Comparison of ENCODE assay signal across 38 cellular contexts in the genomic region with DNA sequence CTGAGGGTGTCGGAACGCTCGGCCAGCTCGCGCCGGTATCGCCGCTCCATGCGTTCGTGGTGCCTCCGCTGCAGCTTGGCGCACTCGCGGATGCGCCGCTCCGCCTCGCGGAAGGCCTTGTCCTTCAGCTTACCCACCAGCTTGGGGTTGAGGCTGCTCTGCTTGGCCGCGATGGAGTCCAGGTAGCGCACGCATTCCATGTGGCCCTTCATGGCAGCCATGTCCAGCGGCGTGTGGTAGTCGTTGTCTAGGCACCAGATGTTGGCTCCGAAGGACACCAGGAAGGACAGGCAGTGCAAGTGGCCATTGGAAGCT. TPM values are rescaled to one million over a fixed set of nuclear protein-coding genes. Genes with fewer than 3 reads are reported as not detected.
"Had no signal": no experiment of that assay in that cellular context is flagged by ENCODE, and none has a peak within 500 bp of the region (broad histone marks: within the 10 kb centered on the region; RNA-seq: fewer than 3 reads in every experiment).

No MANE protein-coding gene starts in this region.

- ATAC-seq: activated CD4-positive, CD25-positive, alpha-beta regulatory T cell treated with anti-CD3 and anti-CD28 coated beads, Interleukin-2, amount 50 U/mL, for 24 hours; gastroesophageal sphincter; naive thymus-derived CD4-positive, alpha-beta T cell; T-helper 17 cell had no signal

- H3K9me3 Mint-ChIP-seq: activated naive CD4-positive, alpha-beta T cell treated with anti-CD3 and anti-CD28 coated beads for 36 hours; activated naive CD8-positive, alpha-beta T cell treated with anti-CD3 and anti-CD28 coated beads for 36 hours; activated T-helper 1 cell treated with anti-CD3 and anti-CD28 coated beads, Interleukin-12 subunit alpha, Interleukin-12 subunit beta, Interleukin-2, Interleukin-4 antibody, amounts not matched to agents 30 ng/mL and 10 ng/mL and 1 ng/mL, durations not matched to agents 14 hours and 24 hours and 36 hours; immature natural killer cell; naive thymus-derived CD4-positive, alpha-beta T cell had no signal

- H3K36me3 Mint-ChIP-seq: activated naive CD8-positive, alpha-beta T cell treated with anti-CD3 and anti-CD28 coated beads for 36 hours; immature natural killer cell; naive thymus-derived CD4-positive, alpha-beta T cell had no signal

- H3K27ac ChIP-seq: adrenal gland, body of pancreas, colonic mucosa, gastroesophageal sphincter, spleen, suprapubic skin, tibial nerve, WERI-Rb-1 had no signal

- H3K9me3 ChIP-seq: adrenal gland, body of pancreas, colonic mucosa, gastroesophageal sphincter, spleen, suprapubic skin, tibial nerve had no signal

- DNase-seq: activated CD4-positive, alpha-beta T cell treated with anti-CD3 and anti-CD28 coated beads for 48 hours; activated CD4-positive, alpha-beta T cell treated with anti-CD3 and anti-CD28 coated beads, Interleukin-2, amount 50 U/mL, for 48 hours; activated CD8-positive, alpha-beta memory T cell treated with anti-CD3 and anti-CD28 coated beads, Interleukin-2, amount 50 U/mL, for 4 hours; activated effector memory CD4-positive, alpha-beta T cell treated with anti-CD3 and anti-CD28 coated beads, Interleukin-2, amount 50 U/mL, for 16 hours; activated naive CD4-positive, alpha-beta T cell treated with anti-CD3 and anti-CD28 coated beads for 36 hours; activated naive CD8-positive, alpha-beta T cell treated with anti-CD3 and anti-CD28 coated beads for 36 hours; activated T-cell treated with anti-CD3 and anti-CD28 coated beads, Interleukin-2, amount 50 U/mL, for 1 hour; adrenal gland; aorta; body of pancreas; colonic mucosa; effector CD8-positive, alpha-beta T cell; head of caudate nucleus; hypothalamus; immature natural killer cell; kidney; midbrain; naive thymus-derived CD4-positive, alpha-beta T cell; occipital lobe; posterior cingulate gyrus; right cardiac atrium; spleen; stimulated activated naive CD4-positive, alpha-beta T cell; T-helper 17 cell; T1000; WERI-Rb-1 had no signal

- H3K4me3 ChIP-seq: adrenal gland, body of pancreas, colonic mucosa, gastroesophageal sphincter, spleen, suprapubic skin, tibial nerve had no signal

- H3K4me3 Mint-ChIP-seq: activated naive CD4-positive, alpha-beta T cell treated with anti-CD3 and anti-CD28 coated beads for 36 hours; activated naive CD8-positive, alpha-beta T cell treated with anti-CD3 and anti-CD28 coated beads for 36 hours; activated T-helper 1 cell treated with anti-CD3 and anti-CD28 coated beads, Interleukin-12 subunit alpha, Interleukin-12 subunit beta, Interleukin-2, Interleukin-4 antibody, amounts not matched to agents 30 ng/mL and 10 ng/mL and 1 ng/mL, durations not matched to agents 14 hours and 24 hours and 36 hours; immature natural killer cell; naive thymus-derived CD4-positive, alpha-beta T cell; T-helper 17 cell had no signal

- FAIRE-seq: kidney had no signal

- H3K27ac Mint-ChIP-seq: activated naive CD4-positive, alpha-beta T cell treated with anti-CD3 and anti-CD28 coated beads for 36 hours; activated naive CD8-positive, alpha-beta T cell treated with anti-CD3 and anti-CD28 coated beads for 36 hours; activated T-helper 1 cell treated with anti-CD3 and anti-CD28 coated beads, Interleukin-12 subunit alpha, Interleukin-12 subunit beta, Interleukin-2, Interleukin-4 antibody, amounts not matched to agents 30 ng/mL and 10 ng/mL and 1 ng/mL, durations not matched to agents 14 hours and 24 hours and 36 hours; immature natural killer cell; naive thymus-derived CD4-positive, alpha-beta T cell; T-helper 17 cell had no signal

- H3K4me1 Mint-ChIP-seq: activated naive CD8-positive, alpha-beta T cell treated with anti-CD3 and anti-CD28 coated beads for 36 hours had no signal

- H3K36me3 ChIP-seq: adrenal gland, colonic mucosa, gastroesophageal sphincter, spleen, suprapubic skin, tibial nerve, WERI-Rb-1 had no signal

RNA-seq across cellular contexts. Expression of a gene that starts 2.8 kb away (rescaled TPM):
- total RNA-seq: activated CD8-positive, alpha-beta memory T cell treated with anti-CD3 and anti-CD28 coated beads for 36 hours; activated naive CD4-positive, alpha-beta T cell treated with anti-CD3 and anti-CD28 coated beads for 36 hours; activated naive CD8-positive, alpha-beta T cell treated with anti-CD3 and anti-CD28 coated beads for 36 hours; activated T-helper 1 cell treated with anti-CD3 and anti-CD28 coated beads, Interleukin-12 subunit alpha, Interleukin-12 subunit beta, Interleukin-2, Interleukin-4 antibody, amounts not matched to agents 30 ng/mL and 10 ng/mL and 1 ng/mL, durations not matched to agents 14 hours and 24 hours and 36 hours; aorta; dermis microvascular lymphatic vessel endothelial cell; fibroblast of lung; fibroblast of villous mesenchyme; gastroesophageal sphincter; naive thymus-derived CD4-positive, alpha-beta T cell; spleen; T-helper 17 cell had no signal
- polyA plus RNA-seq: fibroblast of lung; immature natural killer cell; naive thymus-derived CD4-positive, alpha-beta T cell; neural cell; spleen had no signal

RNA-seq across cellular contexts. Expression of a gene that starts 3.8 kb away (rescaled TPM):
- total RNA-seq: activated CD8-positive, alpha-beta memory T cell treated with anti-CD3 and anti-CD28 coated beads for 36 hours; activated naive CD4-positive, alpha-beta T cell treated with anti-CD3 and anti-CD28 coated beads for 36 hours; activated naive CD8-positive, alpha-beta T cell treated with anti-CD3 and anti-CD28 coated beads for 36 hours; activated T-helper 1 cell treated with anti-CD3 and anti-CD28 coated beads, Interleukin-12 subunit alpha, Interleukin-12 subunit beta, Interleukin-2, Interleukin-4 antibody, amounts not matched to agents 30 ng/mL and 10 ng/mL and 1 ng/mL, durations not matched to agents 14 hours and 24 hours and 36 hours; adrenal gland; aorta; body of pancreas; dermis microvascular lymphatic vessel endothelial cell; fibroblast of lung; fibroblast of villous mesenchyme; gastroesophageal sphincter; kidney; lower leg skin; naive thymus-derived CD4-positive, alpha-beta T cell; occipital lobe; right cardiac atrium; spleen; T-helper 17 cell; tibial nerve; ureter had no signal
- polyA plus RNA-seq: fibroblast of lung; immature natural killer cell; naive thymus-derived CD4-positive, alpha-beta T cell; neural cell; right cardiac atrium; spleen had no signal

RNA-seq across cellular contexts. Expression of a gene that starts 15.4 kb away (rescaled TPM):
- total RNA-seq: activated CD8-positive, alpha-beta memory T cell treated with anti-CD3 and anti-CD28 coated beads for 36 hours; activated naive CD4-positive, alpha-beta T cell treated with anti-CD3 and anti-CD28 coated beads for 36 hours; activated naive CD8-positive, alpha-beta T cell treated with anti-CD3 and anti-CD28 coated beads for 36 hours; activated T-helper 1 cell treated with anti-CD3 and anti-CD28 coated beads, Interleukin-12 subunit alpha, Interleukin-12 subunit beta, Interleukin-2, Interleukin-4 antibody, amounts not matched to agents 30 ng/mL and 10 ng/mL and 1 ng/mL, durations not matched to agents 14 hours and 24 hours and 36 hours; adrenal gland; aorta; dermis microvascular lymphatic vessel endothelial cell; fibroblast of lung; fibroblast of villous mesenchyme; kidney; naive thymus-derived CD4-positive, alpha-beta T cell; occipital lobe; right cardiac atrium; spleen; T-helper 17 cell; tibial nerve; ureter had no signal
- polyA plus RNA-seq: adrenal gland; fibroblast of lung; immature natural killer cell; naive thymus-derived CD4-positive, alpha-beta T cell; neural cell; right cardiac atrium; spleen had no signal

RNA-seq across cellular contexts. Expression of a gene that starts 26.8 kb away (rescaled TPM):
- total RNA-seq: activated CD8-positive, alpha-beta memory T cell treated with anti-CD3 and anti-CD28 coated beads for 36 hours; activated naive CD4-positive, alpha-beta T cell treated with anti-CD3 and anti-CD28 coated beads for 36 hours; activated naive CD8-positive, alpha-beta T cell treated with anti-CD3 and anti-CD28 coated beads for 36 hours; activated T-helper 1 cell treated with anti-CD3 and anti-CD28 coated beads, Interleukin-12 subunit alpha, Interleukin-12 subunit beta, Interleukin-2, Interleukin-4 antibody, amounts not matched to agents 30 ng/mL and 10 ng/mL and 1 ng/mL, durations not matched to agents 14 hours and 24 hours and 36 hours; aorta; body of pancreas; dermis microvascular lymphatic vessel endothelial cell; fibroblast of lung; fibroblast of villous mesenchyme; kidney; naive thymus-derived CD4-positive, alpha-beta T cell; right cardiac atrium; T-helper 17 cell; tibial nerve had no signal
- polyA plus RNA-seq: fibroblast of lung, immature natural killer cell, neural cell had no signal
